22 cellular contexts compared by ENCODE assay signal in the genomic region with DNA sequence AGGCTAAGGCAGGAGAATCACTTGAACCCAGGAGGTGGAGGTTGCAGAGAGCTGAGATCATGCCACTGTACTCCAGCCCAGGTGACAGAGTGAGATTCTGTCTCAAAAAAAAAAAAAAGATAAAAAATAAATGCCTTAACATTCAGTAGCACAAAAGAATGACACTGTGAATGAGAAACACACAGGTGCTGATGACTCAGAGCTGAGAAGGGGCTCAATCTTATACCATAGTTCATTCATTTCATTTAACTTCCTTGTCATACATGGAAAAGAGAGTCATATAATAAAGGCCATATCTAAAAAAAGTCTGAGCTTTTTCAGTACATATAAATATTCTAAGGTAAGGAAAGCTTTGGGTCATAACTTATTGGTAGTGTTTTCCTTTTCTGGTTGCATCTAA. TPM values are rescaled to one million over a fixed set of nuclear protein-coding genes. Genes with fewer than 3 reads are reported as not detected.
DNase-seq lines count a peak whose midpoint lies in the region; ATAC-seq and TF ChIP-seq lines count a peak whose summit lies in the region.
"Had no signal": no experiment of that assay in that cellular context is flagged by ENCODE, and none has a peak within 500 bp of the region (broad histone marks: within the 10 kb centered on the region; RNA-seq: fewer than 3 reads in every experiment).

No MANE protein-coding gene starts in this region.

- H3K36me3 ChIP-seq in PC-9 (ENCODE audit: low read depth) = no peaks in the 10 kb centered on the region
- H3K36me3 ChIP-seq: Peyer's patch had no signal

- intact Hi-C loops in activated naive CD4-positive, alpha-beta T cell treated with anti-CD3 and anti-CD28 coated beads for 36 hours (cut with micrococcal nuclease) = loop anchor here (2.0 kb wide), 1 partner anchor 79 kb away; no protein-coding TSS in a partner anchor
- intact Hi-C loops in PC-9 (cut with micrococcal nuclease; ENCODE audit: unreplicated experiment) = no loop called here

- H3K4me1 ChIP-seq in PC-9 (replicated peaks; ENCODE audit: insufficient read depth) = peaks cover 89% of the 10 kb centered on the region
- peaks cover 27% of the 10 kb centered on the region for H3K4me1 ChIP-seq in foreskin keratinocyte

- no peak overlapping the region for H3K4me3 Mint-ChIP-seq in activated naive CD4-positive, alpha-beta T cell treated with anti-CD3 and anti-CD28 coated beads for 36 hours
- H3K4me3 Mint-ChIP-seq: B cell had no signal

- H3K4me1 Mint-ChIP-seq in activated naive CD4-positive, alpha-beta T cell treated with anti-CD3 and anti-CD28 coated beads for 36 hours (ENCODE audit: low read depth) = peaks cover 3% of the 10 kb centered on the region

- H3K27ac Mint-ChIP-seq in activated naive CD4-positive, alpha-beta T cell treated with anti-CD3 and anti-CD28 coated beads for 36 hours = no peak overlapping the region
- H3K27ac Mint-ChIP-seq: B cell had no signal

- H3K27ac ChIP-seq in PC-9 = peak overlapping the region; percentile 33
- H3K27ac ChIP-seq in foreskin keratinocyte = no peak overlapping the region
- H3K27ac ChIP-seq: Peyer's patch, SK-N-MC had no signal

- H3K79me2 ChIP-seq in PC-9 (ENCODE audit: low read depth) = peaks cover 94% of the 10 kb centered on the region

- BruUV-seq in PC-9 (replicated peaks; lab: Mats Ljungman, UMichigan) = no TSS peak

- H3K27me3 ChIP-seq in PC-9 (ENCODE audit: insufficient read depth, low read depth) (no peaks in the 10 kb centered on the region), foreskin keratinocyte (no peaks in the 10 kb centered on the region)
- H3K27me3 ChIP-seq: Peyer's patch had no signal

- CTCF ChIA-PET in activated naive CD4-positive, alpha-beta T cell treated with anti-CD3 and anti-CD28 coated beads for 36 hours (lab: Charles Lee) = no interaction called here
- CTCF ChIA-PET in PC-9 (lab: Charles Lee) = interaction anchor here (1.0 kb wide), 1 partner anchor 16 kb away, joined by 3 read pairs; no protein-coding TSS in a partner anchor

- no peaks in the 10 kb centered on the region for H3K9me2 ChIP-seq in PC-9 (ENCODE audit: insufficient read depth)

- H3K4me3 ChIP-seq in PC-9 = no peak overlapping the region
- H3K4me3 ChIP-seq: GM12878, K562, Peyer's patch, SK-N-MC had no signal

- peaks cover 13% of the 10 kb centered on the region for H3K27me3 Mint-ChIP-seq in activated naive CD4-positive, alpha-beta T cell treated with anti-CD3 and anti-CD28 coated beads for 36 hours (ENCODE audit: low read depth)

- H4K20me1 ChIP-seq in PC-9 (ENCODE audit: insufficient read depth) = 0 out of 2 replicates have a peak, but pooled peaks cover 5% of the 10 kb centered on the region

- peak; percentile 81 for ATAC-seq in foreskin keratinocyte
- ATAC-seq in HG02938 (IDR thresholded peaks at IDR 0.05; ENCODE audit: unreplicated experiment) = no peak
- ATAC-seq in left lobe of liver = no peak
- ATAC-seq: GM12878, HCT116, K562 had no signal

- peak; percentile 7 for DNase-seq in activated naive CD4-positive, alpha-beta T cell treated with anti-CD3 and anti-CD28 coated beads for 36 hours
- no peak for DNase-seq in activated naive CD4-positive, alpha-beta T cell treated with Interleukin-2 at 50 U/mL for 16 hours
- peak in 1 of 2 experiments; percentile 90 for DNase-seq in PC-9
- DNase-seq in foreskin keratinocyte = peak in 1 of 2 donors; percentile 67
- DNase-seq in left lobe of liver (ENCODE audit: low spot score) = no peak
- no peak for DNase-seq in SHP77 treated with DMSO at 0.1 percent for 48 hours (lab: John Stamatoyannopoulos, UW)
- no peak for DNase-seq in NCI-H345 (lab: John Stamatoyannopoulos, UW)
- DNase-seq: 8988T, DMS153, EL, GOT3, MV-4-11, NCI-H1694 treated with DMSO at 0.1 percent for 48 hours, NCI-H526, Peyer's patch, Right ventricle myocardium superior had no signal

- no peaks in the 10 kb centered on the region for H3K36me3 Mint-ChIP-seq in activated naive CD4-positive, alpha-beta T cell treated with anti-CD3 and anti-CD28 coated beads for 36 hours (ENCODE audit: low read depth)

- no peak overlapping the region for H2AFZ ChIP-seq in PC-9

- POLR2A ChIA-PET in PC-9 (lab: Charles Lee; ENCODE audit: unreplicated experiment) = interaction anchor here (0.6 to 0.7 kb wide), 3 partner anchors 8 to 33 kb away, joined by 3 to 7 read pairs (median 4); no protein-coding TSS in a partner anchor

- H3K4me2 ChIP-seq in PC-9 = peak overlapping the region; percentile 76

- TF ChIP-seq CTCF in PC-9 (conservative IDR thresholded peaks at IDR 0.05) = no peak
- TF ChIP-seq CTCF in foreskin keratinocyte (conservative IDR thresholded peaks at IDR 0.05) = no peak

- H3F3A ChIP-seq in PC-9 (ENCODE audit: insufficient read depth, low read depth) = peaks cover 75% of the 10 kb centered on the region

- H3K9me3 Mint-ChIP-seq in activated naive CD4-positive, alpha-beta T cell treated with anti-CD3 and anti-CD28 coated beads for 36 hours = no peaks in the 10 kb centered on the region

- H3K9me3 ChIP-seq in PC-9 (ENCODE audit: insufficient read depth, low read depth) = no peaks in the 10 kb centered on the region
- H3K9me3 ChIP-seq: Peyer's patch had no signal

RNA-seq across cellular contexts. Expression of gene WWC1, which starts 40.6 kb away (rescaled TPM):
- total RNA-seq in activated naive CD4-positive, alpha-beta T cell treated with anti-CD3 and anti-CD28 coated beads for 36 hours = 1 to 10 TPM; 1.7 to 2.1 TPM
- total RNA-seq in PC-9 (2021) (79.5 and 97.7 TPM in 2 replicates), foreskin keratinocyte (32.7 and 37.9 TPM in 2 replicates), left lobe of liver (11.2 TPM)
- 18.1 and 20.1 TPM in 2 replicates for polyA plus RNA-seq in foreskin keratinocyte
